ENCODE assay signal across 17 cellular contexts in the genomic region with DNA sequence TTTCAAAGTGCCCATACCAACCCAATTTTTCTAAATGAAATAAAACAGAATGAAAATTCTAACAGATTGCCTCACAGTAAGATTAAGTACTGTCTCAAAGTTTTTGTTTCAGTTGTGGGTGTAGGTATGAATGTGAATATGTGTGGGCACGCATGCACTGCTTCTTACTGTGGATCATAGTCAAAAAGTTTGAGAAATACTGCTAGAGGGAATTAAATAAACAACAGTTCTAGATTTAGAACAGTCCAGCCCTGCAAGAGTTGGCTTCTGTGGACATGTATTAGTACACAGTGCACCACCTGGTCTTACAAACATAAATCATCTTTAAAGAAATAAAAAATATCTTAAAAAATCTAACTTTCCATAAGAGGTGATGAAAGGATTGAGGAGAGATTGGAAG. TPM values are rescaled to one million over a fixed set of nuclear protein-coding genes. Genes with fewer than 3 reads are reported as not detected.
A peak's percentile ranks its signal among the peaks of the same experiment; 100 is the strongest.
DNase-seq lines count a peak whose midpoint lies in the region; ATAC-seq, FAIRE-seq and TF ChIP-seq lines count a peak whose summit lies in the region.
"Had no signal": no experiment of that assay in that cellular context is flagged by ENCODE, and none has a peak within 500 bp of the region (broad histone marks: within the 10 kb centered on the region; RNA-seq: fewer than 3 reads in every experiment).

No MANE protein-coding gene starts in this region.

- H3K27me3 Mint-ChIP-seq in Calu3 (ENCODE audit: unreplicated experiment), result no peaks in the 10 kb centered on the region

- no peak for TF ChIP-seq POLR2A in GM12891 (IDR thresholded peaks at IDR 0.05; ENCODE audit: low read depth, low read length)

- no peak overlapping the region for H3K4me3 Mint-ChIP-seq in Calu3 (ENCODE audit: low read depth, unreplicated experiment)
- H3K4me3 Mint-ChIP-seq: T-helper 1 cell treated with Interleukin-12 subunit alpha and Interleukin-12 subunit beta and Interleukin-4 antibody, amounts not matched to agents 30 μg/mL and 1 μg/mL, for 36 hours had no signal

- FAIRE-seq in GM12891 (lab: Jason Lieb, UNC), result peak; percentile 35

- H3K36me3 Mint-ChIP-seq in Calu3 (ENCODE audit: insufficient read depth, unreplicated experiment), result no peaks in the 10 kb centered on the region

- peaks cover 3% of the 10 kb centered on the region for H3K4me1 Mint-ChIP-seq in Calu3 (ENCODE audit: low read depth, unreplicated experiment)

- TF ChIP-seq CTCF in choroid plexus epithelial cell (conservative IDR thresholded peaks at IDR 0.05; ENCODE audit: low read depth, low read length) (no peak), omental fat pad (IDR thresholded peaks at IDR 0.05) (no peak), Calu3 (IDR thresholded peaks at IDR 0.05; ENCODE audit: unreplicated experiment) (no peak)

- H3K4me3 ChIP-seq in choroid plexus epithelial cell (ENCODE audit: low read depth, low read length), result no peak overlapping the region
- H3K4me3 ChIP-seq: ascending aorta, HAP-1, tibial artery had no signal

- CTCF ChIA-PET in Calu3 (lab: Charles Lee), result interaction anchor here (0.9 kb wide), 1 partner anchor 23 kb away, joined by 3 read pairs; no protein-coding TSS in a partner anchor

- no TSS peak for BruUV-seq in Calu3 (replicated peaks; lab: Mats Ljungman, UMichigan)

- no peak overlapping the region for H3K27ac Mint-ChIP-seq in Calu3 (ENCODE audit: unreplicated experiment)
- H3K27ac Mint-ChIP-seq: T-helper 1 cell treated with Interleukin-12 subunit alpha and Interleukin-12 subunit beta and Interleukin-4 antibody, amounts not matched to agents 30 μg/mL and 1 μg/mL, for 36 hours had no signal

- H3K9me3 Mint-ChIP-seq in Calu3 (ENCODE audit: low read depth, unreplicated experiment), result no peaks in the 10 kb centered on the region
- H3K9me3 Mint-ChIP-seq: T-helper 1 cell treated with Interleukin-12 subunit alpha and Interleukin-12 subunit beta and Interleukin-4 antibody, amounts not matched to agents 30 μg/mL and 1 μg/mL, for 36 hours had no signal

- DNase-seq in activated CD4-positive, CD25-positive, alpha-beta regulatory T cell treated with anti-CD3 and anti-CD28 coated beads, Interleukin-2, amount 50 U/mL, for 72 hours, result no peak
- DNase-seq in GM12891 (ENCODE audit: insufficient read length, low spot score) (no peak), choroid plexus epithelial cell (ENCODE audit: low read depth) (peak; percentile 5), omental fat pad (ENCODE audit: low spot score) (no peak), sciatic nerve (ENCODE audit: low spot score) (no peak), Calu3 (no peak)
- DNase-seq: activated gamma-delta T cell; effector memory CD4-positive, alpha-beta T cell; left ventricle myocardium superior; NCI-H2171 treated with DMSO at 0.1 percent for 48 hours; NCI-H748 treated with DMSO at 0.1 percent for 48 hours; tibial artery had no signal

- intact Hi-C loops in sciatic nerve (cut with DNase I), result no loop called here
- intact Hi-C loops in Calu3 (cut with micrococcal nuclease; ENCODE audit: unreplicated experiment), result no loop called here

- peak; percentile 25 to 62 for ATAC-seq in activated CD4-positive, CD25-positive, alpha-beta regulatory T cell treated with anti-CD3 and anti-CD28 coated beads, Interleukin-2, amount 50 U/mL, for 24 hours
- peak; percentile 37 for ATAC-seq in omental fat pad (ENCODE audit: low FRiP score)
- no peak for ATAC-seq in sciatic nerve
- ATAC-seq in HG02623 (IDR thresholded peaks at IDR 0.05; ENCODE audit: unreplicated experiment), result no peak
- ATAC-seq: left ventricle myocardium superior had no signal

TF ChIP-seq in GM12891, 5 proteins besides CTCF, POLR2A, EP300 and RAD21:
- TF ChIP-seq PAX5 (IDR thresholded peaks at IDR 0.05; ENCODE audit: insufficient read depth, low read length, severe bottlenecking) (no peak), SPI1 (IDR thresholded peaks at IDR 0.05; ENCODE audit: low read depth, low read length) (no peak), POLR2AphosphoS5 (IDR thresholded peaks at IDR 0.05; ENCODE audit: low read depth, low read length) (no peak), POU2F2 (IDR thresholded peaks at IDR 0.05; ENCODE audit: low read depth, low read length) (no peak), TAF1 (IDR thresholded peaks at IDR 0.05; ENCODE audit: low read depth, low read length) (no peak)
TF ChIP-seq in GM12891: peak in this region for 0.

RNA-seq across cellular contexts. Expression of a gene that starts 8.4 kb away (rescaled TPM):
- 1.3 TPM for polyA plus RNA-seq in GM12891 (2012; ENCODE audit: low read depth, missing spikeins)
- 10 to 100 TPM; 22.9 to 50.0 (median 31.0) TPM for total RNA-seq in omental fat pad
- total RNA-seq in sciatic nerve, result 60.9 TPM
- total RNA-seq in Calu3 (2022), result 41.9 and 42.8 TPM in 2 replicates

Comparison
In these comparisons a context has a peak if more than half of its experiments do, and no peak if none do; other contexts are left out.
1. ATAC-seq: peak in activated CD4-positive, CD25-positive, alpha-beta regulatory T cell treated with anti-CD3 and anti-CD28 coated beads, Interleukin-2, amount 50 U/mL, for 24 hours (2 of 2) and omental fat pad (single experiment); none in sciatic nerve (single experiment) and HG02623 (single experiment).